8 cellular contexts compared by ENCODE assay signal in genomic region chr3:151156618-151157216, GRCh38. TPM values are rescaled to one million over a fixed set of nuclear protein-coding genes. Genes with fewer than 3 reads are reported as not detected.
DNase-seq lines count a peak whose midpoint lies in the region; ATAC-seq and TF ChIP-seq lines count a peak whose summit lies in the region.

No MANE protein-coding gene starts in this region.

- H3K9me2 ChIP-seq in PC-9 (ENCODE audit: insufficient read depth): no peaks in the 10 kb centered on the region

- H3K4me2 ChIP-seq in PC-9: no peak overlapping the region

- H3K9me3 ChIP-seq in PC-9 (ENCODE audit: insufficient read depth, low read depth): no peaks in the 10 kb centered on the region

- H3F3A ChIP-seq in PC-9 (ENCODE audit: insufficient read depth, low read depth): no peaks in the 10 kb centered on the region

- H3K27me3 ChIP-seq in PC-9 (ENCODE audit: insufficient read depth, low read depth): no peaks in the 10 kb centered on the region
- no peaks in the 10 kb centered on the region for H3K27me3 ChIP-seq in dorsolateral prefrontal cortex

- BruUV-seq in PC-9 (replicated peaks; lab: Mats Ljungman, UMichigan): no TSS peak

- CTCF ChIA-PET in PC-9 (lab: Charles Lee): interaction anchor here (0.7 to 0.8 kb wide), 2 partner anchors 28 to 236 kb away, joined by 3 read pairs; no protein-coding TSS in a partner anchor

- POLR2A ChIA-PET in PC-9 (lab: Charles Lee; ENCODE audit: unreplicated experiment): interaction anchor here (0.6 kb wide), 2 partner anchors 371 to 394 kb away, joined by 5 to 7 read pairs; partner anchors contain the start of gene SIAH2

- no peaks in the 10 kb centered on the region for H4K20me1 ChIP-seq in PC-9 (ENCODE audit: insufficient read depth)

- H3K79me2 ChIP-seq in PC-9 (ENCODE audit: low read depth): no peaks in the 10 kb centered on the region

- no peak overlapping the region for H2AFZ ChIP-seq in PC-9

- peak; percentile 24 for DNase-seq in activated T-cell treated with anti-CD3 and anti-CD28 coated beads for 4 hours
- no peak for DNase-seq in activated T-cell treated with anti-CD3 and anti-CD28 coated beads, Interleukin-2, amount 50 U/mL, for 48 hours
- DNase-seq in Kasumi-1 (lab: John Stamatoyannopoulos, UW): peak; percentile 84 to 93
- peak; percentile 23 to 50 for DNase-seq in PC-9
- no peak for DNase-seq in dorsolateral prefrontal cortex
- DNase-seq in myocyte (ENCODE audit: low read depth): peak; percentile 51
- no peak for DNase-seq in 8988T

- peak; percentile 79 for ATAC-seq in GM21619 (IDR thresholded peaks at IDR 0.05; ENCODE audit: unreplicated experiment)

- no peaks in the 10 kb centered on the region; the same call in 1 of the 2 replicates for H3K4me1 ChIP-seq in PC-9 (replicated peaks; ENCODE audit: insufficient read depth)

- H3K27ac ChIP-seq in PC-9 (no peak overlapping the region), dorsolateral prefrontal cortex (no peak overlapping the region)

- intact Hi-C loops in PC-9 (cut with micrococcal nuclease; ENCODE audit: unreplicated experiment) (no loop called here), dorsolateral prefrontal cortex (cut with DNase I) (no loop called here)

- TF ChIP-seq CTCF in PC-9 (conservative IDR thresholded peaks at IDR 0.05) (peak; percentile 76), dorsolateral prefrontal cortex (IDR thresholded peaks at IDR 0.05 in 54 of 56, conservative IDR thresholded peaks at IDR 0.05 in 2 of 56; ENCODE audit: low read depth in 1 of 56, partially characterized antibody in 56 of 56) (peak in 49 of 56 donors; percentile 4 to 64 (median 40))

- no peaks in the 10 kb centered on the region for H3K36me3 ChIP-seq in PC-9 (ENCODE audit: low read depth)

- H3K4me3 ChIP-seq in PC-9 (no peak overlapping the region), dorsolateral prefrontal cortex (no peak overlapping the region)

RNA-seq across cellular contexts. Expression of gene GPR171, which starts 46.3 kb away (rescaled TPM):
- total RNA-seq in PC-9 (2021) (not detected in 2 replicates), dorsolateral prefrontal cortex (1 to 10 TPM in 1 of 120 experiments, under 1 TPM in 11, not detected in 108; 0.30 to 1.6 (median 0.52) TPM), myocyte (not detected in 2 replicates)
- not detected for polyA plus RNA-seq in myocyte (2012)

Comparison
In these comparisons a context has a peak if more than half of its experiments do, and no peak if none do; other contexts are left out.
1. DNase-seq: peak in activated T-cell treated with anti-CD3 and anti-CD28 coated beads for 4 hours (single experiment), Kasumi-1 (2 of 2), PC-9 (2 of 2) and myocyte (single experiment); none in activated T-cell treated with anti-CD3 and anti-CD28 coated beads, Interleukin-2, amount 50 U/mL, for 48 hours (0 of 2), dorsolateral prefrontal cortex (0 of 10) and 8988T (single experiment).